8 cellular contexts compared by ENCODE assay signal in genomic region chr13:73825143-73825542, GRCh38.
"Had no signal": no experiment of that assay in that cellular context is flagged by ENCODE, and none has a peak within 500 bp of the region (broad histone marks: within the 10 kb centered on the region; RNA-seq: fewer than 3 reads in every experiment).

No MANE protein-coding gene starts in this region.

- DNase-seq: anterior cingulate cortex; hippocampal formation; posterior cingulate gyrus; stimulated activated CD4-positive, alpha-beta T cell treated with anti-CD3 and anti-CD28 coated beads, Interleukin-15, amount 100 ng/mL, for 24 hours; stimulated activated CD4-positive, alpha-beta T cell treated with anti-CD3 and anti-CD28 coated beads, Interleukin-4, amount 100 ng/mL, for 24 hours; thyroid gland had no signal

- ATAC-seq: activated CD4-positive, CD25-positive, alpha-beta regulatory T cell treated with anti-CD3 and anti-CD28 coated beads, Interleukin-2, amount 50 U/mL, for 24 hours; esophagus mucosa had no signal
